ENCODE assay signal across 10 cellular contexts in the genomic region with DNA sequence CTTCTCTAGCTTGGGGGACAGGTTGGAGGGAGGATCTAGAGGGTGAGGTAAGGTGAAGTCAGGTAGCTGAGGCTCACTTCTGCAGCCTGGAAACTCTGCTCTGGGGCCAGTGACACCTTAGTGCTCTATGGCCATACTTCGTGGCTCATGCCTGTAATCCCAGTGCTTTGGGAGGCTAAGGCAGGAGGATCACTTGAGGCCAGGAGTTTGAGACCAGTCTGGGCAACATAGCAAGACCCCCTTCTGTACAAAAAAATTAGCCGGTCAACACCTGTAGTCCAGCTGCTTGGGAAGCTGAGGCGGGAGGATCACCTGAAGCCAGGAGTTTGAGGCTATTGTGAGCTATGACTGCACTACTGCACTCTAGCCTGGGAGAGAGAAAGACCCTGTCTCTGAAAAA. TPM values are rescaled to one million over a fixed set of nuclear protein-coding genes. Genes with fewer than 3 reads are reported as not detected.
DNase-seq lines count a peak whose midpoint lies in the region; ATAC-seq and TF ChIP-seq lines count a peak whose summit lies in the region.
"Had no signal": no experiment of that assay in that cellular context is flagged by ENCODE, and none has a peak within 500 bp of the region (broad histone marks: within the 10 kb centered on the region; RNA-seq: fewer than 3 reads in every experiment).

No MANE protein-coding gene starts in this region.

- intact Hi-C loops in A673 (cut with micrococcal nuclease; ENCODE audit: unreplicated experiment), result no loop called here
- intact Hi-C loops in dorsolateral prefrontal cortex (cut with DNase I), result no loop called here

- H3K4me1 ChIP-seq in A673 (ENCODE audit: insufficient read depth, low read length, poor library complexity, severe bottlenecking) (peaks cover 65% of the 10 kb centered on the region), osteoblast (ENCODE audit: insufficient read depth, low read length) (peaks cover 79% of the 10 kb centered on the region)

- H2AFZ ChIP-seq in osteoblast (ENCODE audit: low read length), result no peak overlapping the region

- CTCF ChIA-PET in A673 (lab: Charles Lee), result interaction anchor here (1.0 kb wide), 1 partner anchor 23 kb away, joined by 3 read pairs; no protein-coding TSS in a partner anchor

- H3K79me2 ChIP-seq in osteoblast (ENCODE audit: insufficient read depth, low read length), result peaks cover 95% of the 10 kb centered on the region

- no peak for ATAC-seq in HG02798 (IDR thresholded peaks at IDR 0.05; ENCODE audit: poor library complexity, unreplicated experiment)
- no peak for ATAC-seq in HG02623 (IDR thresholded peaks at IDR 0.05; ENCODE audit: unreplicated experiment)
- no peak for ATAC-seq in HG02973 (IDR thresholded peaks at IDR 0.05; ENCODE audit: unreplicated experiment)

- H3K4me3 ChIP-seq in A673 (ENCODE audit: low read depth, low read length, poor library complexity, severe bottlenecking) (no peak overlapping the region), MG63 (peak overlapping the region; percentile 96; the same call in 1 of the 2 replicates), dorsolateral prefrontal cortex (peak overlapping the region in 6 of 59 donors; percentile 17 to 100 (median 64)), osteoblast (ENCODE audit: insufficient read depth, low read length) (peak overlapping the region; percentile 28)

- no TSS peak for BruUV-seq in A673 (replicated peaks; lab: Mats Ljungman, UMichigan)

- POLR2A ChIA-PET in A673 (lab: Charles Lee; ENCODE audit: low non-redundant PET), result no interaction called here

- H3K27me3 ChIP-seq in A673 (replicated peaks; ENCODE audit: insufficient read depth, low read depth, low read length, poor library complexity) (no peaks in the 10 kb centered on the region), MG63 (no peaks in the 10 kb centered on the region), dorsolateral prefrontal cortex (no peaks in the 10 kb centered on the region), osteoblast (ENCODE audit: insufficient read depth, low read length) (no peaks in the 10 kb centered on the region)

- H3K27ac ChIP-seq in A673 (ENCODE audit: low read depth, low read length, poor library complexity, severe bottlenecking) (peak overlapping the region; percentile 22), dorsolateral prefrontal cortex (peak overlapping the region in 55 of 59 donors; percentile 16 to 98 (median 95)), osteoblast (ENCODE audit: low read depth, low read length) (peak overlapping the region; percentile 100)

- TF ChIP-seq CTCF in A673 (conservative IDR thresholded peaks at IDR 0.05; ENCODE audit: low read depth, low read length) (no peak), dorsolateral prefrontal cortex (IDR thresholded peaks at IDR 0.05 in 54 of 56, conservative IDR thresholded peaks at IDR 0.05 in 2 of 56; ENCODE audit: low read depth in 1 of 56, partially characterized antibody in 56 of 56) (no peak), osteoblast (IDR thresholded peaks at IDR 0.05; ENCODE audit: extremely low read depth, low read depth, low read length) (no peak)

- DNase-seq in A673 (ENCODE audit: low spot score) (no peak), MG63 (no peak), dorsolateral prefrontal cortex (no peak), osteoblast (ENCODE audit: insufficient read length, low spot score, missing footprints) (no peak), EL (no peak)
- DNase-seq: activated CD8-positive, alpha-beta T cell treated with anti-CD3 and anti-CD28 coated beads for 36 hours had no signal

- H3K36me3 ChIP-seq in A673 (ENCODE audit: insufficient read depth, low read length, poor library complexity, severe bottlenecking), result no peaks in the 10 kb centered on the region
- H3K36me3 ChIP-seq in MG63, result peaks cover 76% of the 10 kb centered on the region
- H3K36me3 ChIP-seq in osteoblast (ENCODE audit: insufficient read depth, low read length), result peaks cover 23% of the 10 kb centered on the region

- peaks cover 52% of the 10 kb centered on the region for H4K20me1 ChIP-seq in osteoblast (ENCODE audit: insufficient read depth, low read length)

- H3K4me2 ChIP-seq in osteoblast (ENCODE audit: insufficient read depth, low read length), result peak overlapping the region; percentile 84

- H3K9me3 ChIP-seq in A673 (ENCODE audit: low read depth, low read length, poor library complexity, severe bottlenecking), result no peaks in the 10 kb centered on the region
- peaks cover 2% of the 10 kb centered on the region; the same call in 1 of the 2 replicates for H3K9me3 ChIP-seq in MG63
- no peaks in the 10 kb centered on the region for H3K9me3 ChIP-seq in osteoblast (ENCODE audit: low read depth, low read length)

RNA-seq across cellular contexts. Expression of a gene that starts 5.8 kb away (rescaled TPM):
- total RNA-seq in A673 (2021) (204 and 225 TPM in 2 replicates), dorsolateral prefrontal cortex (100 to 1,000 TPM in 10 of 120 experiments, 10 to 100 TPM in 110; 32.8 to 189 (median 59.9) TPM), osteoblast (774 and 854 TPM in 2 replicates)
- total RNA-seq in MG63 (2014; rRNA removed; shearing (Covaris generic); ENCODE audit: low replicate concordance), result 1,337 and 1,568 TPM in 2 replicates

RNA-seq across cellular contexts. Expression of a gene that starts 33.1 kb away (rescaled TPM):
- total RNA-seq in A673 (2021) (0.77 and 0.92 TPM in 2 replicates), dorsolateral prefrontal cortex (10 to 100 TPM; 10.4 to 48.3 (median 27.5) TPM), osteoblast (1.5 and 1.8 TPM in 2 replicates)
- total RNA-seq in MG63 (2014; rRNA removed; shearing (Covaris generic); ENCODE audit: low replicate concordance), result 0.49 TPM in 1 of 2 replicates, not detected in the other

RNA-seq across cellular contexts. Expression of a gene that starts 38.1 kb away (rescaled TPM):
- total RNA-seq in A673 (2021) (90.0 and 92.5 TPM in 2 replicates), dorsolateral prefrontal cortex (1 to 10 TPM in 84 of 120 experiments, under 1 TPM in 36; 0.44 to 4.6 (median 1.3) TPM), osteoblast (0.88 and 1.1 TPM in 2 replicates)
- 2.3 and 2.7 TPM in 2 replicates for total RNA-seq in MG63 (2014; rRNA removed; shearing (Covaris generic); ENCODE audit: low replicate concordance)

RNA-seq across cellular contexts. Expression of a gene that starts 59.4 kb away (rescaled TPM):
- total RNA-seq in A673 (2021), result 0.47 and 0.66 TPM in 2 replicates
- not detected in 2 replicates for total RNA-seq in MG63 (2014; rRNA removed; shearing (Covaris generic); ENCODE audit: low replicate concordance)
- 1 to 10 TPM in 44 of 120 experiments, under 1 TPM in 36, not detected in 40; 0.44 to 3.3 (median 1.0) TPM for total RNA-seq in dorsolateral prefrontal cortex
- not detected in 2 replicates for total RNA-seq in osteoblast
- total RNA-seq: M059J had no signal

Comparison
In these comparisons a context has a peak if more than half of its experiments do, and no peak if none do; other contexts are left out.
1. H3K27ac ChIP-seq: peak in every context shown above with its lines; median percentile 100 in osteoblast; 95 in dorsolateral prefrontal cortex; 22 in A673.
2. RNA of a gene that starts 38.1 kb away (total RNA-seq): 90.0 to 92.5 TPM in A673; 2.3 to 2.7 TPM in MG63, 0.44 to 4.6 TPM in dorsolateral prefrontal cortex and 0.88 to 1.1 TPM in osteoblast; every median in the first group is over 10 times any median in the second.